Comparison of ENCODE assay signal across 9 cellular contexts in genomic region chr9:133787749-133788015, GRCh38. TPM values are rescaled to one million over a fixed set of nuclear protein-coding genes. Genes with fewer than 3 reads are reported as not detected.
DNase-seq lines count a peak whose midpoint lies in the region; ATAC-seq and TF ChIP-seq lines count a peak whose summit lies in the region.
"Had no signal": no experiment of that assay in that cellular context is flagged by ENCODE, and none has a peak within 500 bp of the region (broad histone marks: within the 10 kb centered on the region; RNA-seq: fewer than 3 reads in every experiment).

No MANE protein-coding gene starts in this region.

- H4K20me1 ChIP-seq in smooth muscle cell (ENCODE audit: low read depth): peaks cover 40% of the 10 kb centered on the region

- H3K79me2 ChIP-seq in smooth muscle cell (ENCODE audit: low read depth): no peaks in the 10 kb centered on the region

- no peak overlapping the region for H3K4me2 ChIP-seq in smooth muscle cell

- peak overlapping the region; percentile 66 to 95 (median 91) for H3K27ac Mint-ChIP-seq in CD14-positive monocyte

- H3K27ac ChIP-seq in heart right ventricle (no peak overlapping the region), smooth muscle cell (ENCODE audit: low read depth) (no peak overlapping the region)

- ATAC-seq in GM19455 (IDR thresholded peaks at IDR 0.05; ENCODE audit: unreplicated experiment) (peak; percentile 62), heart right ventricle (peak in 5 of 8 donors; percentile 9 to 45 (median 25))

- no peak for TF ChIP-seq CTCF in CD14-positive monocyte (IDR thresholded peaks at IDR 0.05)
- TF ChIP-seq CTCF in heart right ventricle (IDR thresholded peaks at IDR 0.05): no peak
- no peak for TF ChIP-seq CTCF in smooth muscle cell (IDR thresholded peaks at IDR 0.05; ENCODE audit: borderline replicate concordance, insufficient read depth, poor library complexity, severe bottlenecking)

- H3K4me3 ChIP-seq in heart right ventricle: no peak overlapping the region
- H3K4me3 ChIP-seq in smooth muscle cell: no peak overlapping the region

- 82 to 86% methylated on average over 6 of the region's 6 CpGs for WGBS in heart right ventricle, 2 donors
- WGBS in smooth muscle cell (ENCODE audit: low lambda C conversion rate): 61% methylated on average over 5 of the region's 6 CpGs

- H3K4me1 ChIP-seq in heart right ventricle (peaks cover 0 to 43% (median 20%) of the 10 kb centered on the region in 9 donors), smooth muscle cell (ENCODE audit: low read depth) (no peaks in the 10 kb centered on the region)

- DNase-seq in CD14-positive monocyte (ENCODE audit: low spot score): no peak
- peak; percentile 78 to 88 for DNase-seq in NOMO-1 (lab: John Stamatoyannopoulos, UW; ENCODE audit: unreplicated experiment in 2 of 2)
- DNase-seq in heart right ventricle: peak in 1 of 2 donors; percentile 30
- DNase-seq in posterior vena cava (ENCODE audit: low spot score): no peak
- DNase-seq in smooth muscle cell (lab: John Stamatoyannopoulos, UW; ENCODE audit: unreplicated experiment): no peak
- no peak for DNase-seq in effector CD4-positive, alpha-beta T cell
- no peak for DNase-seq in DMS79 (lab: John Stamatoyannopoulos, UW)
- DNase-seq: left cardiac atrium had no signal

- H3K4me1 Mint-ChIP-seq in CD14-positive monocyte: peaks cover 71% of the 10 kb centered on the region

- H3K36me3 ChIP-seq in heart right ventricle (peaks cover 0 to 29% (median 0%) of the 10 kb centered on the region in 9 donors), smooth muscle cell (ENCODE audit: low read depth) (no peaks in the 10 kb centered on the region)

- H3K27me3 Mint-ChIP-seq in CD14-positive monocyte (ENCODE audit: low read depth in 3 of 3): peaks cover 3 to 11% (median 5%) of the 10 kb centered on the region in 3 donors

- intact Hi-C loops in CD14-positive monocyte (cut with micrococcal nuclease) (no loop called here), heart right ventricle (cut with DNase I) (no loop called here), posterior vena cava (cut with DNase I) (no loop called here)

- H3K9me3 Mint-ChIP-seq in CD14-positive monocyte: peaks cover 0 to 3% (median 0%) of the 10 kb centered on the region in 7 donors

- H2AFZ ChIP-seq in smooth muscle cell (ENCODE audit: low read depth): no peak overlapping the region

- H3K9ac ChIP-seq in smooth muscle cell (ENCODE audit: low read depth): no peak overlapping the region

- H3K27me3 ChIP-seq in heart right ventricle (no peaks in the 10 kb centered on the region), smooth muscle cell (ENCODE audit: low read depth) (no peaks in the 10 kb centered on the region)

- H3K36me3 Mint-ChIP-seq in CD14-positive monocyte: peaks cover 45 to 61% of the 10 kb centered on the region in 2 donors

- H3F3A ChIP-seq in smooth muscle cell (ENCODE audit: low read depth): peaks cover 5% of the 10 kb centered on the region

- H3K4me3 Mint-ChIP-seq in CD14-positive monocyte: no peak overlapping the region

- H3K9me3 ChIP-seq in heart right ventricle (no peaks in the 10 kb centered on the region), smooth muscle cell (replicated peaks; ENCODE audit: low read depth) (no peaks in the 10 kb centered on the region)

RNA-seq across cellular contexts. Expression of gene SARDH, which starts 49.5 kb away (rescaled TPM):
- polyA plus RNA-seq in CD14-positive monocyte (not detected), heart right ventricle (under 1 TPM; 0.38 to 0.44 TPM), smooth muscle cell (10.1 and 11.8 TPM in 2 replicates)
- total RNA-seq in heart right ventricle (1 to 10 TPM in 2 of 10 donors, under 1 TPM in 8; 0.28 to 1.8 (median 0.68) TPM), posterior vena cava (1 to 10 TPM in 1 of 2 donors, under 1 TPM in 1; 0.62 to 1.8 TPM), smooth muscle cell (3.3 and 4.5 TPM in 2 replicates)

Comparison
In these comparisons a context has a peak if more than half of its experiments do, and no peak if none do; other contexts are left out.
1. DNase-seq: peak in NOMO-1 (2 of 2); none in CD14-positive monocyte (single experiment), posterior vena cava (single experiment), smooth muscle cell (single experiment), effector CD4-positive, alpha-beta T cell (single experiment) and DMS79 (single experiment).